Comparison of ENCODE assay signal across 1 cellular context in genomic region chr9:21616082-21616778, GRCh38.
TF ChIP-seq lines count a peak whose summit lies in the region.

No MANE protein-coding gene starts in this region.

TF ChIP-seq in SK-N-SH treated with all-trans-retinoic acid at 6 μM for 48 hours, 23 proteins besides CTCF, POLR2A, EP300 and RAD21 (continued from another document):
- no peak for TF ChIP-seq CSRNP3 (CRISPR knock-in tag; IDR thresholded peaks at IDR 0.05)
- TF ChIP-seq ZNF565 (CRISPR knock-in tag; conservative IDR thresholded peaks at IDR 0.05; ENCODE audit: low read depth) = no peak
- TF ChIP-seq PPARA (CRISPR knock-in tag; IDR thresholded peaks at IDR 0.05; ENCODE audit: borderline replicate concordance) = no peak
- TF ChIP-seq ZNF70 (CRISPR knock-in tag; IDR thresholded peaks at IDR 0.05) = no peak
- no peak for TF ChIP-seq TSHZ2 (CRISPR knock-in tag; IDR thresholded peaks at IDR 0.05)
- TF ChIP-seq POU6F1 (CRISPR knock-in tag; IDR thresholded peaks at IDR 0.05; ENCODE audit: borderline replicate concordance, low read depth) = no peak
- no peak for TF ChIP-seq BACH2 (CRISPR knock-in tag; IDR thresholded peaks at IDR 0.05; ENCODE audit: borderline replicate concordance)
